28 cellular contexts compared by ENCODE assay signal in the genomic region with DNA sequence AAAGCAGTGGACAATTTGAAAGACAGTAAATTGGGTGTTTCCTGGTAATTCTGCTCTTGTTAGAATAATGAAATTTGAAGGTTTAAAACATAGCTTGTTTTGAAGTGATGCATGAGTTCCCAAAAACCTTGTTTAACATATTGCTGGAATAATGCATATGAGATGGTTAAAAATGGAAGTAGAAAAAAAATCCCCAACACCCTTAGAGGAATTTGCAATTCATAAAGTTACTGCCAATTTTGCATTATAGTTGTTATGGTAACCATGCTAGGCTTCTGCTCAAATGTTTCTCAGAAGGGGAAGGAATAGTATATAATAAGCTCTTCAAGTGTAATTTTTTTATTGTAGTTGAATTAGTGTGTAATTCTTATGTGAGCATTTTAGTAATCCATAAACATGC. TPM values are rescaled to one million over a fixed set of nuclear protein-coding genes. Genes with fewer than 3 reads are reported as not detected.
"Had no signal": no experiment of that assay in that cellular context is flagged by ENCODE, and none has a peak within 500 bp of the region (broad histone marks: within the 10 kb centered on the region; RNA-seq: fewer than 3 reads in every experiment).

No MANE protein-coding gene starts in this region.

- ATAC-seq: left colon; left lung; lower lobe of right lung; natural killer cell; right lobe of liver; stimulated activated naive B cell treated with anti-CD40 and anti-IgM and Interleukin-4, amounts not matched to agents 10 μg/mL and 1 μg/mL and 100 μg/mL, for 72 hours; stimulated activated naive CD8-positive, alpha-beta T cell treated with anti-CD3 and anti-CD28 coated beads, Interleukin-15, Interleukin-2, amounts not matched to agents 100 U/mL and 50 U/mL, for 24 hours; upper lobe of right lung had no signal

- H3K4me1 Mint-ChIP-seq: naive B cell; natural killer cell; stimulated activated naive B cell treated with anti-CD40 and anti-IgM and Interleukin-4, amounts not matched to agents 10 μg/mL and 1 μg/mL and 100 μg/mL, for 72 hours had no signal

- DNase-seq: hippocampal formation; kidney; left colon; left lung; lower lobe of right lung; mammary epithelial cell; mesenchymal stem cell; naive B cell; natural killer cell; nephron progenitor cell; ovary; right lobe of liver; stimulated activated CD4-positive, alpha-beta T cell treated with anti-CD3 and anti-CD28 coated beads, Interleukin-12 subunit alpha, Interleukin-12 subunit beta, amount 100 ng/mL, for 4 hours; stimulated activated CD4-positive, alpha-beta T cell treated with anti-CD3 and anti-CD28 coated beads, Interleukin-15, amount 100 ng/mL, for 24 hours; stimulated activated CD4-positive, alpha-beta T cell treated with anti-CD3 and anti-CD28 coated beads, Interleukin-2, amount 100 ng/mL, for 24 hours; stimulated activated CD4-positive, alpha-beta T cell treated with anti-CD3 and anti-CD28 coated beads, Interleukin-4, amount 100 ng/mL, for 1 hour; stimulated activated naive B cell treated with anti-CD40 and anti-IgM and Interleukin-4, amounts not matched to agents 10 μg/mL and 1 μg/mL and 100 μg/mL, for 72 hours; stimulated activated naive CD8-positive, alpha-beta T cell treated with anti-CD3 and anti-CD28 coated beads, Interleukin-15, Interleukin-2, amounts not matched to agents 100 U/mL and 50 U/mL, for 24 hours; stomach; tibial artery; trophoblast cell; upper lobe of right lung had no signal

- H3K36me3 ChIP-seq: left lung, lower lobe of right lung, ovary, right atrium auricular region, right lobe of liver, suprapubic skin, thoracic aorta, upper lobe of right lung had no signal

- H3K27ac ChIP-seq: left lung, lower lobe of right lung, ovary, right atrium auricular region, right lobe of liver, stomach, suprapubic skin, thoracic aorta, tibial artery, upper lobe of right lung had no signal

- H3K4me3 ChIP-seq: left lung, lower lobe of right lung, ovary, right atrium auricular region, right lobe of liver, stomach, suprapubic skin, thoracic aorta, tibial artery, upper lobe of right lung had no signal

- H3K4me1 ChIP-seq: left lung, lower lobe of right lung, right atrium auricular region, right lobe of liver, stomach, suprapubic skin, tibial artery, upper lobe of right lung had no signal

- H3K4me3 Mint-ChIP-seq: naive B cell; natural killer cell; nephron progenitor cell; stimulated activated naive B cell treated with anti-CD40 and anti-IgM and Interleukin-4, amounts not matched to agents 10 μg/mL and 1 μg/mL and 100 μg/mL, for 72 hours had no signal

- H3K27me3 ChIP-seq: left lung, ovary, right atrium auricular region, right lobe of liver, stomach, suprapubic skin, tibial artery, upper lobe of right lung had no signal

- H3K27ac Mint-ChIP-seq: natural killer cell; nephron progenitor cell; progenitor cell of endocrine pancreas; stimulated activated naive B cell treated with anti-CD40 and anti-IgM and Interleukin-4, amounts not matched to agents 10 μg/mL and 1 μg/mL and 100 μg/mL, for 72 hours had no signal

- H3K27me3 Mint-ChIP-seq: stimulated activated naive B cell treated with anti-CD40 and anti-IgM and Interleukin-4, amounts not matched to agents 10 μg/mL and 1 μg/mL and 100 μg/mL, for 72 hours had no signal

- H3K9me3 Mint-ChIP-seq: natural killer cell; stimulated activated naive B cell treated with anti-CD40 and anti-IgM and Interleukin-4, amounts not matched to agents 10 μg/mL and 1 μg/mL and 100 μg/mL, for 72 hours had no signal

- H3K9me3 ChIP-seq: lower lobe of right lung, right lobe of liver, suprapubic skin, upper lobe of right lung had no signal

- H3K36me3 Mint-ChIP-seq: natural killer cell had no signal

RNA-seq across cellular contexts. Expression of a gene that starts 49.4 kb away (rescaled TPM):
- total RNA-seq: mononuclear cell, natural killer cell, skeletal muscle tissue had no signal
